Comparison of ENCODE assay signal across 26 cellular contexts in the genomic region with DNA sequence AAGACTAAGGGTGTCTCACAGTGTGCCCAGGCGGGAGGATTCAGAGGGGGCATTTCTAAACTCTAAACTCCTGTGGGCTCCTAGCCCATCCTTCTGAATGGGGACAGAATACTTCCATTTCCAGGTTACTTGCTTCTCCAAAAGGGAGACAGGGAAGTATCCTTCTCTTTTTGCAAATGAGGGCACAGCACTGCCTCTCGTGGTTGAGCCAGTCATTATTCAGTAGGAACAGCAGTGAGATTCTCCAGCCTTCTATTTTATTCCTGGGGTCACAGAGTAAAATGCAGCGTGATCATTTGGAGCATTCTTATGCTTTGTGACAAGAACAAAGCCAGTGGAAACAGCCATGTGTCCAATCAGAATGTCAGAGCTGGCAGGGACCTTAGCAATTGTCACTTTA. TPM values are rescaled to one million over a fixed set of nuclear protein-coding genes. Genes with fewer than 3 reads are reported as not detected.
"Had no signal": no experiment of that assay in that cellular context is flagged by ENCODE, and none has a peak within 500 bp of the region (broad histone marks: within the 10 kb centered on the region; RNA-seq: fewer than 3 reads in every experiment).

No MANE protein-coding gene starts in this region.

- DNase-seq: activated B cell treated with CpG ODN at 0.5 μM for 24 hours; activated CD4-positive, alpha-beta T cell treated with anti-CD3 and anti-CD28 coated beads for 36 hours; activated CD4-positive, alpha-beta T cell treated with anti-CD3 and anti-CD28 coated beads, Interleukin-2, amount 50 U/mL, for 4 hours; activated CD8-positive, alpha-beta memory T cell treated with anti-CD3 and anti-CD28 coated beads for 24 hours; activated CD8-positive, alpha-beta memory T cell treated with anti-CD3 and anti-CD28 coated beads, Interleukin-2, amount 50 U/mL, for 4 hours; activated naive CD4-positive, alpha-beta T cell; activated T-cell treated with anti-CD3 and anti-CD28 coated beads, Interleukin-2, amount 50 U/mL, for 24 hours; adrenal gland; esophagus squamous epithelium; gastrocnemius medialis; left colon; mesenchymal stem cell; nucleus accumbens; stimulated activated CD4-positive, alpha-beta T cell treated with anti-CD3 and anti-CD28 coated beads, Interleukin-4, amount 100 ng/mL, for 1 hour; stimulated activated naive CD4-positive, alpha-beta T cell treated with Interleukin-2 at 50 U/mL for 16 hours; T1000; upper lobe of right lung had no signal

- H3K27ac ChIP-seq: adrenal gland, ascending aorta, breast epithelium, coronary artery, esophagus squamous epithelium, gastrocnemius medialis, upper lobe of right lung had no signal

- H3K4me1 Mint-ChIP-seq: activated B cell treated with CpG ODN at 0.5 μM for 24 hours; activated CD4-positive, alpha-beta T cell treated with anti-CD3 and anti-CD28 coated beads for 36 hours; central memory CD8-positive, alpha-beta T cell; nephron had no signal

- H3K27ac Mint-ChIP-seq: activated B cell treated with CpG ODN at 0.5 μM for 24 hours; activated CD4-positive, alpha-beta T cell treated with anti-CD3 and anti-CD28 coated beads for 36 hours; activated naive CD8-positive, alpha-beta T cell; activated T-cell treated with anti-CD3 and anti-CD28 coated beads, Interleukin-2, amount 50 U/mL, for 24 hours; activated T-helper 2 cell treated with anti-CD3 and anti-CD28 coated beads, Interferon-gamma antibody, Interleukin-2, Interleukin-4, amounts not matched to agents 10 μg/mL and 5 μg/mL and 100 μg/mL, durations not matched to agents 14 hours and 24 hours and 36 hours; nephron had no signal

- H3K4me3 Mint-ChIP-seq: activated B cell treated with CpG ODN at 0.5 μM for 24 hours; activated CD4-positive, alpha-beta T cell treated with anti-CD3 and anti-CD28 coated beads for 36 hours; activated naive CD8-positive, alpha-beta T cell; activated T-cell treated with anti-CD3 and anti-CD28 coated beads, Interleukin-2, amount 50 U/mL, for 24 hours; central memory CD8-positive, alpha-beta T cell; nephron had no signal

- ATAC-seq: activated CD4-positive, alpha-beta T cell treated with anti-CD3 and anti-CD28 coated beads for 36 hours; gastrocnemius medialis; left colon; sciatic nerve; upper lobe of right lung had no signal

- H3K9me3 Mint-ChIP-seq: activated B cell treated with CpG ODN at 0.5 μM for 24 hours; activated T-cell treated with anti-CD3 and anti-CD28 coated beads, Interleukin-2, amount 50 U/mL, for 24 hours; activated T-helper 2 cell treated with anti-CD3 and anti-CD28 coated beads, Interferon-gamma antibody, Interleukin-2, Interleukin-4, amounts not matched to agents 10 μg/mL and 5 μg/mL and 100 μg/mL, durations not matched to agents 14 hours and 24 hours and 36 hours; central memory CD8-positive, alpha-beta T cell; nephron had no signal

- H3K4me3 ChIP-seq: adrenal gland, ascending aorta, breast epithelium, coronary artery, esophagus squamous epithelium, gastrocnemius medialis, smooth muscle cell, upper lobe of right lung had no signal

- H3K4me1 ChIP-seq: adrenal gland, ascending aorta, breast epithelium, esophagus squamous epithelium, gastrocnemius medialis, upper lobe of right lung had no signal

- H3K27me3 Mint-ChIP-seq: activated B cell treated with CpG ODN at 0.5 μM for 24 hours had no signal

- H3K36me3 ChIP-seq: adrenal gland, ascending aorta, breast epithelium, esophagus squamous epithelium, gastrocnemius medialis, upper lobe of right lung had no signal

- H3K36me3 Mint-ChIP-seq: activated naive CD8-positive, alpha-beta T cell had no signal

- H3K4me2 ChIP-seq: smooth muscle cell had no signal

- H3K27me3 ChIP-seq: adrenal gland, ascending aorta, breast epithelium, esophagus squamous epithelium, gastrocnemius medialis, upper lobe of right lung had no signal

- H3K9me3 ChIP-seq: adrenal gland, ascending aorta, breast epithelium, esophagus squamous epithelium, gastrocnemius medialis, upper lobe of right lung had no signal

RNA-seq across cellular contexts. Expression of gene TSHZ3, which starts 15.7 kb away (rescaled TPM):
- total RNA-seq: activated B cell treated with CpG ODN at 0.5 μM for 24 hours had no signal
